ENCODE assay signal across 9 cellular contexts in genomic region chr7:87216701-87217508, GRCh38. TPM values are rescaled to one million over a fixed set of nuclear protein-coding genes. Genes with fewer than 3 reads are reported as not detected.
DNase-seq lines count a peak whose midpoint lies in the region; ATAC-seq and TF ChIP-seq lines count a peak whose summit lies in the region.
"Had no signal": no experiment of that assay in that cellular context is flagged by ENCODE, and none has a peak within 500 bp of the region (broad histone marks: within the 10 kb centered on the region; RNA-seq: fewer than 3 reads in every experiment).

No MANE protein-coding gene starts in this region.

- no peaks in the 10 kb centered on the region for H3K9me3 Mint-ChIP-seq in osteocyte (ENCODE audit: unreplicated experiment)

- H3K4me3 Mint-ChIP-seq in osteocyte (ENCODE audit: unreplicated experiment), result no peak overlapping the region

- TF ChIP-seq CTCF in osteocyte (IDR thresholded peaks at IDR 0.05), result no peak

- peaks cover 52% of the 10 kb centered on the region for H3K4me1 Mint-ChIP-seq in osteocyte (ENCODE audit: unreplicated experiment)

- H3K27ac Mint-ChIP-seq in osteocyte (ENCODE audit: unreplicated experiment), result no peak overlapping the region

- peaks cover 8% of the 10 kb centered on the region for H3K36me3 ChIP-seq in KOPT-K1 (ENCODE audit: insufficient read depth, low read length)

- peak; percentile 53 for ATAC-seq in GM21526 (IDR thresholded peaks at IDR 0.05; ENCODE audit: low FRiP score, unreplicated experiment)
- ATAC-seq: Panc1 had no signal

- H3K9me3 ChIP-seq in KOPT-K1 (ENCODE audit: insufficient read depth, low read length, poor library complexity, severe bottlenecking), result no peaks in the 10 kb centered on the region

- H3K27me3 Mint-ChIP-seq in osteocyte (ENCODE audit: unreplicated experiment), result no peaks in the 10 kb centered on the region

- H3K27ac ChIP-seq in KOPT-K1 (ENCODE audit: low read depth, low read length, poor library complexity, severe bottlenecking), result peak overlapping the region; percentile 66

- peak; percentile 72 for DNase-seq in central memory CD4-positive, alpha-beta T cell
- peak; percentile 25 to 83 (median 56) for DNase-seq in stimulated activated naive CD4-positive, alpha-beta T cell (lab: John Stamatoyannopoulos, UW)
- DNase-seq in NCI-H2171 (lab: John Stamatoyannopoulos, UW) (no peak), osteocyte (ENCODE audit: extremely low spot score, unreplicated experiment) (no peak), NCI-H1694 (lab: John Stamatoyannopoulos, UW) (no peak)

- peaks cover 1% of the 10 kb centered on the region for H3K36me3 Mint-ChIP-seq in osteocyte (ENCODE audit: unreplicated experiment)

- peak; percentile 75 for TF ChIP-seq POLR2A in GM15510 (IDR thresholded peaks at IDR 0.05; ENCODE audit: borderline replicate concordance, extremely low read depth, insufficient read length)

RNA-seq across cellular contexts. Expression of gene TMEM243, which starts 2.6 kb away (rescaled TPM):
- total RNA-seq in osteocyte, result 23.0 and 23.1 TPM in 2 replicates

Comparison
In these comparisons a context has a peak if more than half of its experiments do, and no peak if none do; other contexts are left out.
1. DNase-seq: peak in central memory CD4-positive, alpha-beta T cell (single experiment) and stimulated activated naive CD4-positive, alpha-beta T cell (6 of 6); none in NCI-H2171 (single experiment), osteocyte (single experiment) and NCI-H1694 (single experiment).